Comparison of ENCODE assay signal across 15 cellular contexts in genomic region chr10:28169525-28169924, GRCh38.
DNase-seq lines count a peak whose midpoint lies in the region; ATAC-seq and TF ChIP-seq lines count a peak whose summit lies in the region.
"Had no signal": no experiment of that assay in that cellular context is flagged by ENCODE, and none has a peak within 500 bp of the region (broad histone marks: within the 10 kb centered on the region; RNA-seq: fewer than 3 reads in every experiment).

No MANE protein-coding gene starts in this region.

- H3K9me3 Mint-ChIP-seq in CD14-positive monocyte, result peaks cover 0 to 2% (median 0%) of the 10 kb centered on the region in 7 donors
- H3K9me3 Mint-ChIP-seq: activated naive CD4-positive, alpha-beta T cell treated with anti-CD3 and anti-CD28 coated beads, Interleukin-2, amount 10 ng/mL, durations not matched to agents 7 days and 5 days; naive B cell had no signal

- peaks cover 13% of the 10 kb centered on the region for H3K4me1 Mint-ChIP-seq in CD14-positive monocyte
- H3K4me1 Mint-ChIP-seq: B cell, naive B cell had no signal

- intact Hi-C loops in CD14-positive monocyte (cut with micrococcal nuclease), result no loop called here
- intact Hi-C loops in head of caudate nucleus (cut with DNase I), result no loop called here

- no peak for TF ChIP-seq CTCF in CD14-positive monocyte (IDR thresholded peaks at IDR 0.05)

- H3K27me3 Mint-ChIP-seq in CD14-positive monocyte (ENCODE audit: low read depth in 3 of 3), result no peaks in the 10 kb centered on the region
- H3K27me3 Mint-ChIP-seq: activated naive CD4-positive, alpha-beta T cell treated with anti-CD3 and anti-CD28 coated beads, Interleukin-2, amount 10 ng/mL, durations not matched to agents 7 days and 5 days; naive B cell had no signal

- H3K36me3 Mint-ChIP-seq in CD14-positive monocyte, result peaks cover 9 to 16% of the 10 kb centered on the region in 2 donors
- H3K36me3 Mint-ChIP-seq: activated naive CD4-positive, alpha-beta T cell treated with anti-CD3 and anti-CD28 coated beads, Interleukin-2, amount 10 ng/mL, durations not matched to agents 7 days and 5 days; naive B cell had no signal

- no peak overlapping the region for H3K27ac Mint-ChIP-seq in CD14-positive monocyte
- H3K27ac Mint-ChIP-seq: activated naive CD4-positive, alpha-beta T cell treated with anti-CD3 and anti-CD28 coated beads, Interleukin-2, amount 10 ng/mL, durations not matched to agents 7 days and 5 days; B cell; naive B cell had no signal

- DNase-seq in M059J (ENCODE audit: low read depth) (peak; percentile 51), D341Med (ENCODE audit: low spot score) (no peak), CD14-positive monocyte (ENCODE audit: low spot score) (no peak), head of caudate nucleus (no peak)
- DNase-seq in central memory CD4-positive, alpha-beta T cell, result no peak
- DNase-seq: activated CD8-positive, alpha-beta memory T cell treated with anti-CD3 and anti-CD28 coated beads for 24 hours; activated naive CD4-positive, alpha-beta T cell treated with anti-CD3 and anti-CD28 coated beads, Interleukin-2, amount 10 ng/mL, durations not matched to agents 7 days and 5 days; heart left ventricle; naive B cell; NCI-H69; SIG-M5 had no signal

- no peak overlapping the region for H3K4me3 Mint-ChIP-seq in CD14-positive monocyte
- H3K4me3 Mint-ChIP-seq: activated naive CD4-positive, alpha-beta T cell treated with anti-CD3 and anti-CD28 coated beads, Interleukin-2, amount 10 ng/mL, durations not matched to agents 7 days and 5 days; B cell; naive B cell had no signal

- ATAC-seq in GM18873 (IDR thresholded peaks at IDR 0.05; ENCODE audit: low FRiP score, unreplicated experiment), result peak; percentile 97
- ATAC-seq in GM21423 (IDR thresholded peaks at IDR 0.05; ENCODE audit: unreplicated experiment), result peak; percentile 97
- ATAC-seq in HG02973 (IDR thresholded peaks at IDR 0.05; ENCODE audit: unreplicated experiment), result peak; percentile 93
- ATAC-seq: heart left ventricle had no signal
